17 cellular contexts compared by ENCODE assay signal in genomic region chr13:23134542-23134941, GRCh38. TPM values are rescaled to one million over a fixed set of nuclear protein-coding genes. Genes with fewer than 3 reads are reported as not detected.
DNase-seq lines count a peak whose midpoint lies in the region; ATAC-seq and TF ChIP-seq lines count a peak whose summit lies in the region.
"Had no signal": no experiment of that assay in that cellular context is flagged by ENCODE, and none has a peak within 500 bp of the region (broad histone marks: within the 10 kb centered on the region; RNA-seq: fewer than 3 reads in every experiment).

No MANE protein-coding gene starts in this region.

- no peak overlapping the region for H3K4me3 Mint-ChIP-seq in natural killer cell treated with Interleukin-12 subunit alpha and Interleukin-12 subunit beta and Interleukin-15 and Interleukin-18, amount 100 ng/mL, for 72 hours
- H3K4me3 Mint-ChIP-seq in natural killer cell: no peak overlapping the region
- H3K4me3 Mint-ChIP-seq: CD4-positive, alpha-beta T cell; CD8-positive, alpha-beta T cell had no signal

- H3K36me3 ChIP-seq in upper lobe of right lung: no peaks in the 10 kb centered on the region
- H3K36me3 ChIP-seq: BE2C, BLaER1 had no signal

- H3K27ac ChIP-seq in upper lobe of right lung (no peak overlapping the region), foreskin keratinocyte (no peak overlapping the region)
- H3K27ac ChIP-seq: 22Rv1, BLaER1 had no signal

- peak; percentile 41 to 65 for ATAC-seq in natural killer cell treated with Interleukin-12 subunit alpha and Interleukin-12 subunit beta and Interleukin-15 and Interleukin-18, amount 100 ng/mL, for 72 hours
- no peak for ATAC-seq in natural killer cell
- peak; percentile 10 for ATAC-seq in sciatic nerve
- ATAC-seq in upper lobe of right lung: peak; percentile 35
- no peak for ATAC-seq in foreskin keratinocyte
- ATAC-seq: CD8-positive, alpha-beta T cell had no signal

- H3K4me1 Mint-ChIP-seq in natural killer cell treated with Interleukin-12 subunit alpha and Interleukin-12 subunit beta and Interleukin-15 and Interleukin-18, amount 100 ng/mL, for 72 hours (ENCODE audit: low read depth in 2 of 2): no peaks in the 10 kb centered on the region
- H3K4me1 Mint-ChIP-seq in natural killer cell: no peaks in the 10 kb centered on the region

- no peaks in the 10 kb centered on the region for H3K9me3 ChIP-seq in upper lobe of right lung
- H3K9me3 ChIP-seq: BE2C, BLaER1, Caco-2 had no signal

- H3K27me3 Mint-ChIP-seq in natural killer cell treated with Interleukin-12 subunit alpha and Interleukin-12 subunit beta and Interleukin-15 and Interleukin-18, amount 100 ng/mL, for 72 hours: peaks cover 0 to 9% of the 10 kb centered on the region in 2 donors
- H3K27me3 Mint-ChIP-seq in natural killer cell (ENCODE audit: low read depth in 2 of 2): no peaks in the 10 kb centered on the region

- no peaks in the 10 kb centered on the region for H3K27me3 ChIP-seq in upper lobe of right lung
- H3K27me3 ChIP-seq in foreskin keratinocyte: no peaks in the 10 kb centered on the region
- H3K27me3 ChIP-seq: BE2C, BLaER1 had no signal

- no peak for DNase-seq in natural killer cell treated with Interleukin-12 subunit alpha and Interleukin-12 subunit beta and Interleukin-15 and Interleukin-18, amount 100 ng/mL, for 72 hours (ENCODE audit: low spot score)
- DNase-seq in natural killer cell (no peak), sciatic nerve (ENCODE audit: low spot score) (no peak), upper lobe of right lung (no peak), foreskin keratinocyte (no peak), A172 (ENCODE audit: low spot score) (no peak)
- no peak for DNase-seq in stimulated activated CD4-positive, alpha-beta T cell treated with anti-CD3 and anti-CD28 coated beads, Interleukin-15, amount 100 ng/mL, for 24 hours
- DNase-seq: ACHN; BE2C; C1 segment of cervical spinal cord; Caco-2; Calu3; CD4-positive, alpha-beta T cell; CD8-positive, alpha-beta T cell; GF-D8 had no signal

- intact Hi-C loops in natural killer cell (cut with micrococcal nuclease): no loop called here
- intact Hi-C loops in sciatic nerve (cut with DNase I): no loop called here
- intact Hi-C loops in upper lobe of right lung (cut with DNase I): no loop called here

- TF ChIP-seq CTCF in natural killer cell (IDR thresholded peaks at IDR 0.05) (no peak), upper lobe of right lung (IDR thresholded peaks at IDR 0.05) (no peak), foreskin keratinocyte (conservative IDR thresholded peaks at IDR 0.05) (no peak)

- H3K36me3 Mint-ChIP-seq in natural killer cell treated with Interleukin-12 subunit alpha and Interleukin-12 subunit beta and Interleukin-15 and Interleukin-18, amount 100 ng/mL, for 72 hours: no peaks in the 10 kb centered on the region
- no peaks in the 10 kb centered on the region for H3K36me3 Mint-ChIP-seq in natural killer cell
- H3K36me3 Mint-ChIP-seq: CD8-positive, alpha-beta T cell had no signal

- no peak overlapping the region for H3K27ac Mint-ChIP-seq in natural killer cell treated with Interleukin-12 subunit alpha and Interleukin-12 subunit beta and Interleukin-15 and Interleukin-18, amount 100 ng/mL, for 72 hours
- no peak overlapping the region for H3K27ac Mint-ChIP-seq in natural killer cell
- H3K27ac Mint-ChIP-seq: CD4-positive, alpha-beta T cell; CD8-positive, alpha-beta T cell had no signal

- H3K4me1 ChIP-seq in upper lobe of right lung: no peaks in the 10 kb centered on the region
- H3K4me1 ChIP-seq in foreskin keratinocyte: no peaks in the 10 kb centered on the region
- H3K4me1 ChIP-seq: BE2C, Caco-2 had no signal

- no peaks in the 10 kb centered on the region for H3K9me3 Mint-ChIP-seq in natural killer cell treated with Interleukin-12 subunit alpha and Interleukin-12 subunit beta and Interleukin-15 and Interleukin-18, amount 100 ng/mL, for 72 hours
- no peaks in the 10 kb centered on the region for H3K9me3 Mint-ChIP-seq in natural killer cell
- H3K9me3 Mint-ChIP-seq: CD4-positive, alpha-beta T cell; CD8-positive, alpha-beta T cell had no signal

- H3K4me3 ChIP-seq in upper lobe of right lung: no peak overlapping the region
- H3K4me3 ChIP-seq: BLaER1 had no signal

RNA-seq across cellular contexts. Expression of gene SGCG, which starts 46.2 kb away (rescaled TPM):
- total RNA-seq in natural killer cell treated with Interleukin-12 subunit alpha and Interleukin-12 subunit beta and Interleukin-15 and Interleukin-18, amount 100 ng/mL, for 72 hours: not detected
- total RNA-seq in natural killer cell (not detected), sciatic nerve (1.3 TPM), upper lobe of right lung (4.6 TPM), foreskin keratinocyte (not detected in 2 replicates)
- polyA plus RNA-seq in foreskin keratinocyte: not detected in 2 replicates
- total RNA-seq in A172 (2014; rRNA removed; shearing (Covaris generic)): not detected in 2 replicates
- total RNA-seq: Caco-2; Calu3; CD4-positive, alpha-beta T cell; CD8-positive, alpha-beta T cell had no signal

Comparison
In these comparisons a context has a peak if more than half of its experiments do, and no peak if none do; other contexts are left out.
1. ATAC-seq: peak in natural killer cell treated with Interleukin-12 subunit alpha and Interleukin-12 subunit beta and Interleukin-15 and Interleukin-18, amount 100 ng/mL, for 72 hours (2 of 2), sciatic nerve (single experiment) and upper lobe of right lung (single experiment); none in natural killer cell (0 of 3) and foreskin keratinocyte (single experiment).